19 cellular contexts compared by ENCODE assay signal in the genomic region with DNA sequence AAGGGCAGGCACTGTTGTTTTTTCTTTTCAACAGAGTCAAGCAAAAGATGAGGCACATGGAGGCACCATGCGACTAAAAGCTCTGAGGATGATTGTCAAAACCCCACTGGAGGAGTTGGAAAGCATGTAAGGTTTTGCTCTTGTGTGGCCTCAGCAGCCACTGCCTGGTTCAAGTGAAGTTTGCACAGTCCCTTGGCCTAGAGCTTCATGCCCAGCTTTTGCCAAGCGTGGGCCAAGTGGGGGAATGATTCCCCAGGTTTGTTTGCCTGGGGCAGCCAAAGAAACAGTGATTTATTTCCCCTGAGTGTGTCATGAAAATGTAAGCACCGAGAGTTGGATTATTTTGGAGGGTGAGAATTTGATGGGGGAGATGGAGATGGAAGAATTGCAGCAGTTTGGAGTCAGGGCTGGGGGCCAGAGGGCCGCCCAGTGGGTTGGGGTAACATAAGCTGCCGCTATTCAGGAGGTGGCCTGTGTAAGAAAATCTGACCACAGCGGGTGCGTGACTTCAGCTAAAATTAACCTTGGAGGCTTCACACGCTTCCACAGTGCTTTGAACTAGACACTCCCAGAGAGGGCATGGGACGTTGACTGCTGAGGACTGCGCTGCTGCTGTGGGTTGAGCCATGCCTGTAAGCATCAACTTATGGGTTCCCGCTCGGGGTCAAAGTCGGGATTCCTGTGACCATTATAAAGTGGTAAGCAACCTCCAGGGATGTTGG.
"Had no signal": no experiment of that assay in that cellular context is flagged by ENCODE, and none has a peak within 500 bp of the region (broad histone marks: within the 10 kb centered on the region; RNA-seq: fewer than 3 reads in every experiment).

No MANE protein-coding gene starts in this region.

- H3K4me1 Mint-ChIP-seq: activated naive CD8-positive, alpha-beta T cell treated with anti-CD3 and anti-CD28 coated beads, Interleukin-2, amount 10 ng/mL, durations not matched to agents 7 days and 5 days; stimulated activated effector memory CD8-positive, alpha-beta T cell treated with anti-CD3 and anti-CD28 coated beads, Interleukin-12 subunit alpha, Interleukin-12 subunit beta, amount 100 ng/mL, for 72 hours had no signal

- H3K4me3 Mint-ChIP-seq: activated naive CD8-positive, alpha-beta T cell treated with anti-CD3 and anti-CD28 coated beads, Interleukin-2, amount 10 ng/mL, durations not matched to agents 7 days and 5 days; effector memory CD8-positive, alpha-beta T cell; nephron progenitor cell; stimulated activated effector memory CD8-positive, alpha-beta T cell treated with anti-CD3 and anti-CD28 coated beads, Interleukin-12 subunit alpha, Interleukin-12 subunit beta, amount 100 ng/mL, for 72 hours had no signal

- H3K27me3 Mint-ChIP-seq: progenitor cell of endocrine pancreas had no signal

- H3K36me3 ChIP-seq: brain microvascular endothelial cell, right lobe of liver, thyroid gland had no signal

- H3K27ac ChIP-seq: brain microvascular endothelial cell, right lobe of liver, thyroid gland had no signal

- H3K4me3 ChIP-seq: right lobe of liver, thyroid gland had no signal

- H3K27ac Mint-ChIP-seq: activated naive CD8-positive, alpha-beta T cell treated with anti-CD3 and anti-CD28 coated beads, Interleukin-2, amount 10 ng/mL, durations not matched to agents 7 days and 5 days; effector memory CD8-positive, alpha-beta T cell; nephron progenitor cell; progenitor cell of endocrine pancreas; stimulated activated effector memory CD8-positive, alpha-beta T cell treated with anti-CD3 and anti-CD28 coated beads, Interleukin-12 subunit alpha, Interleukin-12 subunit beta, amount 100 ng/mL, for 72 hours had no signal

- H3K9me3 ChIP-seq: right lobe of liver, thyroid gland had no signal

- ATAC-seq: effector memory CD8-positive, alpha-beta T cell; stimulated activated effector memory CD8-positive, alpha-beta T cell treated with anti-CD3 and anti-CD28 coated beads, Interleukin-12 subunit alpha, Interleukin-12 subunit beta, amount 100 ng/mL, for 72 hours had no signal

- DNase-seq: activated CD4-positive, alpha-beta T cell treated with anti-CD3 and anti-CD28 coated beads for 1 hour; activated CD4-positive, alpha-beta T cell treated with anti-CD3 and anti-CD28 coated beads, Interleukin-2, amount 50 U/mL, for 4 hours; activated naive CD4-positive, alpha-beta T cell; activated naive CD8-positive, alpha-beta T cell treated with anti-CD3 and anti-CD28 coated beads, Interleukin-2, amount 10 ng/mL, durations not matched to agents 7 days and 5 days; activated T-cell treated with anti-CD3 and anti-CD28 coated beads for 4 hours; brain microvascular endothelial cell; cerebellar nuclear complex; dermis blood vessel endothelial cell; effector memory CD8-positive, alpha-beta T cell; foreskin melanocyte; head of caudate nucleus; mammary epithelial cell; nephron progenitor cell; right lobe of liver; stimulated activated CD4-positive, alpha-beta T cell treated with anti-CD3 and anti-CD28 coated beads, Interleukin-12 subunit alpha, Interleukin-12 subunit beta, amount 100 ng/mL, for 4 hours; stimulated activated CD4-positive, alpha-beta T cell treated with anti-CD3 and anti-CD28 coated beads, Interleukin-2, amount 100 ng/mL, for 24 hours; thyroid gland had no signal

- H3K27me3 ChIP-seq: brain microvascular endothelial cell, right lobe of liver, thyroid gland had no signal

- H3K9me3 Mint-ChIP-seq: activated naive CD8-positive, alpha-beta T cell treated with anti-CD3 and anti-CD28 coated beads, Interleukin-2, amount 10 ng/mL, durations not matched to agents 7 days and 5 days; effector memory CD8-positive, alpha-beta T cell; nephron progenitor cell; stimulated activated effector memory CD8-positive, alpha-beta T cell treated with anti-CD3 and anti-CD28 coated beads, Interleukin-12 subunit alpha, Interleukin-12 subunit beta, amount 100 ng/mL, for 72 hours had no signal

- H3K36me3 Mint-ChIP-seq: activated naive CD8-positive, alpha-beta T cell treated with anti-CD3 and anti-CD28 coated beads, Interleukin-2, amount 10 ng/mL, durations not matched to agents 7 days and 5 days; stimulated activated effector memory CD8-positive, alpha-beta T cell treated with anti-CD3 and anti-CD28 coated beads, Interleukin-12 subunit alpha, Interleukin-12 subunit beta, amount 100 ng/mL, for 72 hours had no signal
